ENCODE assay signal across 8 cellular contexts in the genomic region with DNA sequence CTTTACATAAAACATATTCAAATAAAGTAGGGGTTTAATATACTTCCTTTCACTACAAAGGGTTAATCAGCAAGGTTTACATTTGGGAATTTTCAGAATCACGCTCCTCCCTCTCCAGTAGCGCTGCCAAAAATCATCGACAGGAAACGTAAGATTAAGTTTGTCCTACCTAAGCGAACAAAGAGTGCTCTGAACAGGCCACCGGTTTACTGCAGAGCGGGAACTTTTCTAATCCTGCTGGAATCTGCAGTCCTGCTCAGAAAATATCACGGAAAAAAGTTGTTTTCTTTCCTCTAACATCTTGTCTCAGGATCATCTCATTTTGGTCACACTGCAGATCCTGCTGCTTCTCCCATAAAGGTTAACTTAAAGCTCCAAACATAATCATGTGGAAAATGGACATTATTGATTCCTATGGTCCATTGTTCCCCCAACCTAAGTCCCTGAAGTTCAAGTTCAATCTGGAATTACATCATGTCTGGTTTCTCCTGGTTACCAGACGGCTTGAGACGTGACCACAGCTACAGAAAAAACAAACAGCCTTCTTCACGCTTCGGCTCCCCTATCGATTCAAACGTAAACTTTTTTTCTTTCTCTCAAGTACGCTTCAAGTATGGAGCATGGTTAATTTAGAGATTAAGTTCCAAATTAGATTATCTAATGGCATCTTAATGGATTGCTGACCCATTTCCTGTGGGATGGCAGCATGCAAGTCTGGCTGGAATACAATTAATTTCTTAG.
DNase-seq lines count a peak whose midpoint lies in the region; ATAC-seq, FAIRE-seq and TF ChIP-seq lines count a peak whose summit lies in the region.

No MANE protein-coding gene starts in this region.

- H3K4me1 ChIP-seq in fibroblast of lung (ENCODE audit: control insufficient read depth, extremely low read depth, insufficient read depth, low read length) (peaks cover 16% of the 10 kb centered on the region), pancreas (peaks cover 7 to 49% (median 33%) of the 10 kb centered on the region in 3 donors), Peyer's patch (no peaks in the 10 kb centered on the region)

- H3K9ac ChIP-seq in fibroblast of lung (ENCODE audit: insufficient read depth, low read length) = no peak overlapping the region

- 3 to 4% methylated on average over 15 of the region's 15 CpGs for WGBS in pancreas, 2 donors

- TF ChIP-seq CTCF in fibroblast of lung (conservative IDR thresholded peaks at IDR 0.05 in 1 of 2, IDR thresholded peaks at IDR 0.05 in 1 of 2; ENCODE audit: low read depth in 1 of 2, low read length in 2 of 2) = no peak
- no peak for TF ChIP-seq CTCF in pancreas (IDR thresholded peaks at IDR 0.05)
- no peak for TF ChIP-seq CTCF in Peyer's patch (IDR thresholded peaks at IDR 0.05)

- H3K4me3 ChIP-seq in fibroblast of lung (replicated peaks in 1 of 4; ENCODE audit: control extremely low read depth in 1 of 4, insufficient read depth in 1 of 4, low read depth in 3 of 4, low read length in 4 of 4) = peak overlapping the region in 3 of 4 experiments; percentile 5 to 34 (median 8)
- H3K4me3 ChIP-seq in pancreas = peak overlapping the region in 3 of 4 donors; percentile 3 to 35 (median 19)
- H3K4me3 ChIP-seq in Peyer's patch = peak overlapping the region in 1 of 4 donors; percentile 2

- H3K79me2 ChIP-seq in fibroblast of lung (ENCODE audit: control insufficient read depth, insufficient read depth, low read length) = no peaks in the 10 kb centered on the region

- peak overlapping the region; percentile 67 for H3K4me2 ChIP-seq in fibroblast of lung (ENCODE audit: extremely low read depth, insufficient read depth, low read length)

- no peaks in the 10 kb centered on the region for H4K20me1 ChIP-seq in fibroblast of lung (ENCODE audit: control insufficient read depth, extremely low read depth, insufficient read depth, low read length)

- DNase-seq in DMS79 (lab: John Stamatoyannopoulos, UW) = peak; percentile 99
- peak; percentile 89 for DNase-seq in NCI-H748 (lab: John Stamatoyannopoulos, UW; ENCODE audit: unreplicated experiment)
- peak; percentile 68 to 97 for DNase-seq in fibroblast of lung (ENCODE audit: low read depth in 2 of 2)
- peak in 4 of 6 donors; percentile 39 to 62 (median 56) for DNase-seq in pancreas
- DNase-seq in midbrain (lab: John Stamatoyannopoulos, UW) = no peak
- no peak for DNase-seq in LoVo (ENCODE audit: low spot score)
- no peak for DNase-seq in Peyer's patch

- intact Hi-C loops in pancreas (cut with DNase I) = no loop called here

- no peaks in the 10 kb centered on the region for H3K9me3 ChIP-seq in fibroblast of lung (ENCODE audit: control insufficient read depth, insufficient read depth, low read depth, low read length)
- no peaks in the 10 kb centered on the region for H3K9me3 ChIP-seq in pancreas
- H3K9me3 ChIP-seq in Peyer's patch = no peaks in the 10 kb centered on the region

- no peak overlapping the region for H2AFZ ChIP-seq in fibroblast of lung (ENCODE audit: low read length)

- FAIRE-seq in pancreas (lab: Jason Lieb, UNC) = no peak

- ATAC-seq in pancreas (peak; percentile 82 to 87 (median 84)), HG02884 (IDR thresholded peaks at IDR 0.05; ENCODE audit: unreplicated experiment) (no peak)

- H3K36me3 ChIP-seq in fibroblast of lung (ENCODE audit: control insufficient read depth, insufficient read depth, low read length) (no peaks in the 10 kb centered on the region), pancreas (no peaks in the 10 kb centered on the region), Peyer's patch (no peaks in the 10 kb centered on the region)

- TF ChIP-seq POLR2A in Peyer's patch (IDR thresholded peaks at IDR 0.05) = no peak

- H3K27ac ChIP-seq in fibroblast of lung (ENCODE audit: insufficient read depth, low read length) (peak overlapping the region; percentile 13), pancreas (peak overlapping the region; percentile 65 to 90 (median 79)), Peyer's patch (peak overlapping the region in 2 of 4 donors; percentile 14 to 60)

- no peaks in the 10 kb centered on the region for H3K27me3 ChIP-seq in fibroblast of lung (ENCODE audit: control insufficient read depth, insufficient read depth, low read length)
- H3K27me3 ChIP-seq in pancreas = no peaks in the 10 kb centered on the region
- H3K27me3 ChIP-seq in Peyer's patch = no peaks in the 10 kb centered on the region

Comparison
In these comparisons a context has a peak if more than half of its experiments do, and no peak if none do; other contexts are left out.
1. DNase-seq: peak in DMS79 (single experiment), NCI-H748 (single experiment), fibroblast of lung (2 of 2) and pancreas (4 of 6); none in midbrain (single experiment), LoVo (single experiment) and Peyer's patch (0 of 3).